Comparison of ENCODE assay signal across 8 cellular contexts in genomic region chr17:49358638-49359247, GRCh38. TPM values are rescaled to one million over a fixed set of nuclear protein-coding genes. Genes with fewer than 3 reads are reported as not detected.
DNase-seq lines count a peak whose midpoint lies in the region; TF ChIP-seq lines count a peak whose summit lies in the region.

No MANE protein-coding gene starts in this region.

- H3K4me3 Mint-ChIP-seq in activated naive CD4-positive, alpha-beta T cell treated with anti-CD3 and anti-CD28 coated beads, Interleukin-2, amount 10 ng/mL, durations not matched to agents 7 days and 5 days, result peak overlapping the region; percentile 50
- no peak overlapping the region for H3K4me3 Mint-ChIP-seq in Calu3 (ENCODE audit: low read depth, unreplicated experiment)

- DNase-seq in activated naive CD4-positive, alpha-beta T cell treated with anti-CD3 and anti-CD28 coated beads, Interleukin-2, amount 10 ng/mL, durations not matched to agents 7 days and 5 days, result peak; percentile 53
- no peak for DNase-seq in activated naive CD4-positive, alpha-beta T cell treated with anti-CD3 and anti-CD28 coated beads, Interleukin-2, amount 50 U/mL, for 16 hours
- peak in 1 of 3 donors; percentile 48 for DNase-seq in Peyer's patch
- peak; percentile 14 for DNase-seq in fibroblast of mammary gland (ENCODE audit: low read depth)
- no peak for DNase-seq in cerebellum (ENCODE audit: low spot score)
- DNase-seq in Calu3, result no peak
- no peak for DNase-seq in globus pallidus (ENCODE audit: low spot score)

- H3K4me3 ChIP-seq in Peyer's patch (peak overlapping the region in 1 of 4 donors; percentile 4), fibroblast of mammary gland (ENCODE audit: control insufficient read depth, low read depth, low read length) (no peak overlapping the region), thymus (ENCODE audit: low read length) (no peak overlapping the region)

- CTCF ChIA-PET in activated naive CD4-positive, alpha-beta T cell treated with anti-CD3 and anti-CD28 coated beads, Interleukin-2, amount 10 ng/mL, durations not matched to agents 7 days and 5 days (lab: Charles Lee), result interaction anchor here (0.8 to 4.4 kb wide), 5 partner anchors 9 to 43 kb away, joined by 3 to 22 read pairs (median 11); no protein-coding TSS in a partner anchor
- CTCF ChIA-PET in Calu3 (lab: Charles Lee), result interaction anchor here (1.0 to 1.3 kb wide), 2 partner anchors 12 to 349 kb away, joined by 3 to 6 read pairs; partner anchors contain the start of gene SLC35B1

- peak overlapping the region; percentile 98 for H3K27ac Mint-ChIP-seq in activated naive CD4-positive, alpha-beta T cell treated with anti-CD3 and anti-CD28 coated beads, Interleukin-2, amount 10 ng/mL, durations not matched to agents 7 days and 5 days
- H3K27ac Mint-ChIP-seq in Calu3 (ENCODE audit: unreplicated experiment), result no peak overlapping the region

- no peaks in the 10 kb centered on the region for H3K9me3 Mint-ChIP-seq in activated naive CD4-positive, alpha-beta T cell treated with anti-CD3 and anti-CD28 coated beads, Interleukin-2, amount 10 ng/mL, durations not matched to agents 7 days and 5 days
- no peaks in the 10 kb centered on the region for H3K9me3 Mint-ChIP-seq in Calu3 (ENCODE audit: low read depth, unreplicated experiment)

- peaks cover 0 to 39% (median 9%) of the 10 kb centered on the region in 4 donors for H3K4me1 ChIP-seq in Peyer's patch
- peaks cover 26% of the 10 kb centered on the region for H3K4me1 ChIP-seq in thymus (ENCODE audit: control insufficient read depth, insufficient read depth, low read length)

- H3K36me3 ChIP-seq in Peyer's patch (no peaks in the 10 kb centered on the region), thymus (ENCODE audit: control insufficient read depth, insufficient read depth) (no peaks in the 10 kb centered on the region)

- intact Hi-C loops in Calu3 (cut with micrococcal nuclease; ENCODE audit: unreplicated experiment), result no loop called here

- H3K27me3 Mint-ChIP-seq in activated naive CD4-positive, alpha-beta T cell treated with anti-CD3 and anti-CD28 coated beads, Interleukin-2, amount 10 ng/mL, durations not matched to agents 7 days and 5 days, result peaks cover 3% of the 10 kb centered on the region
- H3K27me3 Mint-ChIP-seq in Calu3 (ENCODE audit: unreplicated experiment), result no peaks in the 10 kb centered on the region

- peaks cover 58% of the 10 kb centered on the region for H3K4me1 Mint-ChIP-seq in activated naive CD4-positive, alpha-beta T cell treated with anti-CD3 and anti-CD28 coated beads, Interleukin-2, amount 10 ng/mL, durations not matched to agents 7 days and 5 days
- H3K4me1 Mint-ChIP-seq in Calu3 (ENCODE audit: low read depth, unreplicated experiment), result peaks cover 36% of the 10 kb centered on the region

- 34% methylated on average over 4 of the region's 4 CpGs for WGBS in thymus

- TF ChIP-seq POLR2A in Peyer's patch (IDR thresholded peaks at IDR 0.05), result no peak

- peaks cover 25% of the 10 kb centered on the region for H3K36me3 Mint-ChIP-seq in activated naive CD4-positive, alpha-beta T cell treated with anti-CD3 and anti-CD28 coated beads, Interleukin-2, amount 10 ng/mL, durations not matched to agents 7 days and 5 days
- H3K36me3 Mint-ChIP-seq in Calu3 (ENCODE audit: insufficient read depth, unreplicated experiment), result peaks cover 22% of the 10 kb centered on the region

- peak overlapping the region in 3 of 4 donors; percentile 21 to 100 (median 100) for H3K27ac ChIP-seq in Peyer's patch
- H3K27ac ChIP-seq in thymus (ENCODE audit: low read depth), result peak overlapping the region; percentile 32

- no peaks in the 10 kb centered on the region for H3K27me3 ChIP-seq in Peyer's patch
- H3K27me3 ChIP-seq in thymus (ENCODE audit: control insufficient read depth, insufficient read depth), result no peaks in the 10 kb centered on the region

- no TSS peak for BruUV-seq in Calu3 (replicated peaks; lab: Mats Ljungman, UMichigan)

- H3K9me3 ChIP-seq in Peyer's patch, result no peaks in the 10 kb centered on the region
- no peaks in the 10 kb centered on the region for H3K9me3 ChIP-seq in thymus (ENCODE audit: control insufficient read depth)

- TF ChIP-seq CTCF in Peyer's patch (IDR thresholded peaks at IDR 0.05) (no peak), fibroblast of mammary gland (conservative IDR thresholded peaks at IDR 0.05; ENCODE audit: control insufficient read depth, insufficient read depth, low read depth, low read length) (no peak), Calu3 (IDR thresholded peaks at IDR 0.05; ENCODE audit: unreplicated experiment) (no peak)

RNA-seq across cellular contexts. Expression of gene ZNF652, which starts 3.3 kb away (rescaled TPM):
- 10 to 100 TPM; 36.5 to 56.1 (median 42.5) TPM for total RNA-seq in Peyer's patch
- 32.0 TPM for polyA plus RNA-seq in thymus
- total RNA-seq in cerebellum, result 33.4 TPM
- total RNA-seq in Calu3 (2022), result 41.9 and 42.8 TPM in 2 replicates

RNA-seq across cellular contexts. Expression of gene PHB1, which starts 55.9 kb away (rescaled TPM):
- 10 to 100 TPM; 59.5 to 75.9 (median 69.9) TPM for total RNA-seq in Peyer's patch
- polyA plus RNA-seq in thymus, result 59.9 TPM
- 42.8 TPM for total RNA-seq in cerebellum
- total RNA-seq in Calu3 (2022), result 413 and 469 TPM in 2 replicates

Comparison
In these comparisons a context has a peak if more than half of its experiments do, and no peak if none do; other contexts are left out.
1. DNase-seq: peak in activated naive CD4-positive, alpha-beta T cell treated with anti-CD3 and anti-CD28 coated beads, Interleukin-2, amount 10 ng/mL, durations not matched to agents 7 days and 5 days (single experiment) and fibroblast of mammary gland (single experiment); none in activated naive CD4-positive, alpha-beta T cell treated with anti-CD3 and anti-CD28 coated beads, Interleukin-2, amount 50 U/mL, for 16 hours (single experiment), cerebellum (single experiment), Calu3 (single experiment) and globus pallidus (single experiment).